34 cellular contexts compared by ENCODE assay signal in genomic region chr7:152849128-152849527, GRCh38.
"Had no signal": no experiment of that assay in that cellular context is flagged by ENCODE, and none has a peak within 500 bp of the region (broad histone marks: within the 10 kb centered on the region; RNA-seq: fewer than 3 reads in every experiment).

No MANE protein-coding gene starts in this region.

- H3K4me3 Mint-ChIP-seq: activated B cell treated with CpG ODN at 0.5 μM for 24 hours; activated CD8-positive, alpha-beta T cell treated with anti-CD3 and anti-CD28 coated beads for 36 hours; activated naive CD8-positive, alpha-beta T cell; activated T-cell treated with anti-CD3 and anti-CD28 coated beads, Interleukin-2, amount 50 U/mL, for 4 hours; activated T-helper 17 cell treated with anti-CD3 and anti-CD28 coated beads, Interleukin-2, amount 50 U/mL, for 72 hours; central memory CD8-positive, alpha-beta T cell; dendritic cell treated with granulocyte-macrophage colony-stimulating factor and Interleukin-4, amounts not matched to agents 40 ng/mL and 50 ng/mL, for 4 days; endodermal cell; T-helper 1 cell treated with Interleukin-12 subunit alpha and Interleukin-12 subunit beta and Interleukin-4 antibody, amounts not matched to agents 30 μg/mL and 1 μg/mL, for 36 hours; T-helper 2 cell treated with Interferon-gamma antibody and Interleukin-4, amounts not matched to agents 5 μg/mL and 100 μg/mL, for 36 hours had no signal

- H3K36me3 ChIP-seq: brain microvascular endothelial cell, WERI-Rb-1 had no signal

- H3K4me1 ChIP-seq: heart left ventricle had no signal

- ATAC-seq: activated CD4-positive, CD25-positive, alpha-beta regulatory T cell treated with anti-CD3 and anti-CD28 coated beads, Interleukin-2, amount 50 U/mL, for 24 hours; activated CD8-positive, alpha-beta T cell treated with anti-CD3 and anti-CD28 coated beads for 36 hours; activated T-cell treated with anti-CD3 and anti-CD28 coated beads, Interleukin-2, amount 50 U/mL, for 4 hours; activated T-helper 17 cell treated with anti-CD3 and anti-CD28 coated beads, Interleukin-2, amount 50 U/mL, for 72 hours; esophagus mucosa; gastrocnemius medialis; heart left ventricle had no signal

- H3K9me3 Mint-ChIP-seq: activated B cell treated with CpG ODN at 0.5 μM for 24 hours; activated CD8-positive, alpha-beta T cell treated with anti-CD3 and anti-CD28 coated beads for 36 hours; activated T-cell treated with anti-CD3 and anti-CD28 coated beads, Interleukin-2, amount 50 U/mL, for 4 hours; activated T-helper 17 cell treated with anti-CD3 and anti-CD28 coated beads, Interleukin-2, amount 50 U/mL, for 72 hours; central memory CD8-positive, alpha-beta T cell; dendritic cell treated with granulocyte-macrophage colony-stimulating factor and Interleukin-4, amounts not matched to agents 40 ng/mL and 50 ng/mL, for 4 days; endodermal cell; T-helper 1 cell treated with Interleukin-12 subunit alpha and Interleukin-12 subunit beta and Interleukin-4 antibody, amounts not matched to agents 30 μg/mL and 1 μg/mL, for 36 hours; T-helper 2 cell treated with Interferon-gamma antibody and Interleukin-4, amounts not matched to agents 5 μg/mL and 100 μg/mL, for 36 hours had no signal

- H3K4me3 ChIP-seq: coronary artery, dorsolateral prefrontal cortex, gastrocnemius medialis, heart left ventricle had no signal

- H3K27me3 Mint-ChIP-seq: activated B cell treated with CpG ODN at 0.5 μM for 24 hours; activated CD8-positive, alpha-beta T cell treated with anti-CD3 and anti-CD28 coated beads for 36 hours; activated naive CD8-positive, alpha-beta T cell; activated T-helper 17 cell treated with anti-CD3 and anti-CD28 coated beads, Interleukin-2, amount 50 U/mL, for 72 hours; central memory CD8-positive, alpha-beta T cell; dendritic cell treated with granulocyte-macrophage colony-stimulating factor and Interleukin-4, amounts not matched to agents 40 ng/mL and 50 ng/mL, for 4 days had no signal

- DNase-seq: activated B cell treated with CpG ODN at 0.5 μM for 24 hours; activated CD4-positive, alpha-beta T cell treated with anti-CD3 and anti-CD28 coated beads for 48 hours; activated CD4-positive, alpha-beta T cell treated with anti-CD3 and anti-CD28 coated beads, Interleukin-2, amount 50 U/mL, for 1 hour; activated CD4-positive, alpha-beta T cell treated with anti-CD3 and anti-CD28 coated beads, Interleukin-2, amount 50 U/mL, for 48 hours; activated CD8-positive, alpha-beta memory T cell treated with anti-CD3 and anti-CD28 coated beads for 24 hours; activated CD8-positive, alpha-beta T cell treated with anti-CD3 and anti-CD28 coated beads for 36 hours; activated effector memory CD4-positive, alpha-beta T cell treated with Interleukin-2 at 50 U/mL for 16 hours; activated gamma-delta T cell treated with Interleukin-2 at 50 U/mL for 16 hours; activated naive CD4-positive, alpha-beta T cell treated with anti-CD3 and anti-CD28 coated beads, Interleukin-2, amount 50 U/mL, for 16 hours; activated naive CD4-positive, alpha-beta T cell treated with Interleukin-2 at 50 U/mL for 16 hours; activated T-cell treated with anti-CD3 and anti-CD28 coated beads, Interleukin-2, amount 50 U/mL, for 4 hours; amniotic stem cell; anterior cingulate cortex; brain microvascular endothelial cell; dorsolateral prefrontal cortex; effector memory CD4-positive, alpha-beta T cell; endodermal cell; foreskin fibroblast; gastrocnemius medialis; glutamatergic neuron; heart left ventricle; T1000; WERI-Rb-1 had no signal

- H3K27ac Mint-ChIP-seq: activated B cell treated with CpG ODN at 0.5 μM for 24 hours; activated CD8-positive, alpha-beta T cell treated with anti-CD3 and anti-CD28 coated beads for 36 hours; activated naive CD8-positive, alpha-beta T cell; activated T-helper 17 cell treated with anti-CD3 and anti-CD28 coated beads, Interleukin-2, amount 50 U/mL, for 72 hours; dendritic cell treated with granulocyte-macrophage colony-stimulating factor and Interleukin-4, amounts not matched to agents 40 ng/mL and 50 ng/mL, for 4 days; endodermal cell; T-helper 1 cell treated with Interleukin-12 subunit alpha and Interleukin-12 subunit beta and Interleukin-4 antibody, amounts not matched to agents 30 μg/mL and 1 μg/mL, for 36 hours; T-helper 2 cell treated with Interferon-gamma antibody and Interleukin-4, amounts not matched to agents 5 μg/mL and 100 μg/mL, for 36 hours had no signal

- H3K27ac ChIP-seq: brain microvascular endothelial cell, coronary artery, dorsolateral prefrontal cortex, gastrocnemius medialis, heart left ventricle, WERI-Rb-1 had no signal

- H3K4me1 Mint-ChIP-seq: activated B cell treated with CpG ODN at 0.5 μM for 24 hours; activated T-helper 17 cell treated with anti-CD3 and anti-CD28 coated beads, Interleukin-2, amount 50 U/mL, for 72 hours; central memory CD8-positive, alpha-beta T cell had no signal

- H3K9me3 ChIP-seq: gastrocnemius medialis, heart left ventricle had no signal

- FAIRE-seq: astrocyte, bronchial epithelial cell had no signal
